ENCODE assay signal across 15 cellular contexts in genomic region chr5:75675779-75676178, GRCh38. TPM values are rescaled to one million over a fixed set of nuclear protein-coding genes. Genes with fewer than 3 reads are reported as not detected.
DNase-seq lines count a peak whose midpoint lies in the region; ATAC-seq and TF ChIP-seq lines count a peak whose summit lies in the region.
"Had no signal": no experiment of that assay in that cellular context is flagged by ENCODE, and none has a peak within 500 bp of the region (broad histone marks: within the 10 kb centered on the region; RNA-seq: fewer than 3 reads in every experiment).

No MANE protein-coding gene starts in this region.

- no peaks in the 10 kb centered on the region for H4K20me1 ChIP-seq in SK-N-SH (ENCODE audit: insufficient read depth)
- H4K20me1 ChIP-seq: BLaER1 had no signal

- H3K27me3 Mint-ChIP-seq in natural killer cell (ENCODE audit: low read depth in 2 of 2), result no peaks in the 10 kb centered on the region
- no peaks in the 10 kb centered on the region for H3K27me3 Mint-ChIP-seq in natural killer cell treated with Interleukin-12 subunit alpha and Interleukin-12 subunit beta and Interleukin-15 and Interleukin-18, amount 100 ng/mL, for 72 hours
- H3K27me3 Mint-ChIP-seq: CD8-positive, alpha-beta memory T cell had no signal

- TF ChIP-seq POLR2A in stomach (IDR thresholded peaks at IDR 0.05), result no peak

- CTCF ChIA-PET in SK-N-SH (lab: Yijun Ruan, JAX), result interaction anchor here (1.0 to 2.4 kb wide), 3 partner anchors 11 to 439 kb away, joined by 3 to 6 read pairs (median 3); partner anchors contain the start of gene ANKRD31

- H3K9ac ChIP-seq in SK-N-SH (no peak overlapping the region), parathyroid adenoma (no peak overlapping the region)
- H3K9ac ChIP-seq: BLaER1 had no signal

- no peaks in the 10 kb centered on the region for H3K79me2 ChIP-seq in SK-N-SH (ENCODE audit: insufficient read depth)
- no peaks in the 10 kb centered on the region for H3K79me2 ChIP-seq in parathyroid adenoma

- peak overlapping the region in 1 of 2 experiments; percentile 89; a peak in 2 of 4 replicates for H3K27ac ChIP-seq in SK-N-SH (ENCODE audit: low read depth in 2 of 2, low read length in 1 of 2)
- H3K27ac ChIP-seq in parathyroid adenoma, result peak overlapping the region; percentile 74
- H3K27ac ChIP-seq in stomach, result no peak overlapping the region
- H3K27ac ChIP-seq: 22Rv1, A549, BLaER1 had no signal

- no peaks in the 10 kb centered on the region for H3F3A ChIP-seq in SK-N-SH (replicated peaks; ENCODE audit: insufficient read depth)

- peak overlapping the region; percentile 39 to 66 for H3K27ac Mint-ChIP-seq in natural killer cell
- no peak overlapping the region for H3K27ac Mint-ChIP-seq in natural killer cell treated with Interleukin-12 subunit alpha and Interleukin-12 subunit beta and Interleukin-15 and Interleukin-18, amount 100 ng/mL, for 72 hours

- no peaks in the 10 kb centered on the region for H3K9me2 ChIP-seq in SK-N-SH

- H3K4me1 ChIP-seq in SK-N-SH (ENCODE audit: control insufficient read depth in 1 of 2, insufficient read depth in 2 of 2, low read depth in 1 of 2, low read length in 1 of 2) (peaks cover 1 to 25% of the 10 kb centered on the region in 2 experiments; a peak in 3 of 4 replicates), parathyroid adenoma (peaks cover 15% of the 10 kb centered on the region), stomach (peaks cover 0 to 5% (median 0%) of the 10 kb centered on the region in 4 donors)
- H3K4me1 ChIP-seq: HAP-1 had no signal

- H2AFZ ChIP-seq in SK-N-SH (ENCODE audit: low read depth) (no peak overlapping the region), parathyroid adenoma (peak overlapping the region; percentile 39)

- POLR2A ChIA-PET in SK-N-SH (lab: Yijun Ruan, JAX), result no interaction called here

- H3K4me2 ChIP-seq in SK-N-SH (no peak overlapping the region), parathyroid adenoma (ENCODE audit: low read length) (peak overlapping the region; percentile 39)
- H3K4me2 ChIP-seq: A549, BLaER1 had no signal

- TF ChIP-seq EP300 in SK-N-SH (IDR thresholded peaks at IDR 0.05; ENCODE audit: borderline replicate concordance in 1 of 2, low read depth in 1 of 2, low read length in 1 of 2) (peak in 1 of 2 experiments; percentile 63; a peak in 2 of 4 replicates), stomach (IDR thresholded peaks at IDR 0.05) (no peak)

- 60% methylated on average over 1 of the region's 1 CpG for WGBS in SK-N-SH (ENCODE audit: low lambda C conversion rate)
- WGBS in stomach, 5 donors, result 91 to 100% (median 97%) methylated on average over 1 of the region's 1 CpG

- H3K9me3 Mint-ChIP-seq in natural killer cell, result no peaks in the 10 kb centered on the region
- no peaks in the 10 kb centered on the region for H3K9me3 Mint-ChIP-seq in natural killer cell treated with Interleukin-12 subunit alpha and Interleukin-12 subunit beta and Interleukin-15 and Interleukin-18, amount 100 ng/mL, for 72 hours
- H3K9me3 Mint-ChIP-seq: CD14-positive monocyte; CD8-positive, alpha-beta memory T cell had no signal

- H3K4me3 ChIP-seq in SK-N-SH (ENCODE audit: low read depth in 2 of 2, low read length in 1 of 2), result no peak overlapping the region
- H3K4me3 ChIP-seq in parathyroid adenoma (ENCODE audit: low read depth, low read length), result no peak overlapping the region
- H3K4me3 ChIP-seq in stomach, result no peak overlapping the region
- H3K4me3 ChIP-seq: A549, BLaER1, HAP-1 had no signal

- no peak overlapping the region for H3K4me3 Mint-ChIP-seq in natural killer cell
- H3K4me3 Mint-ChIP-seq in natural killer cell treated with Interleukin-12 subunit alpha and Interleukin-12 subunit beta and Interleukin-15 and Interleukin-18, amount 100 ng/mL, for 72 hours, result no peak overlapping the region
- H3K4me3 Mint-ChIP-seq: CD14-positive monocyte; CD8-positive, alpha-beta memory T cell had no signal

- ATAC-seq in SK-N-SH treated with all-trans-retinoic acid at 6 μM for 48 hours, result no peak
- no peak for ATAC-seq in natural killer cell
- ATAC-seq in natural killer cell treated with Interleukin-12 subunit alpha and Interleukin-12 subunit beta and Interleukin-15 and Interleukin-18, amount 100 ng/mL, for 72 hours, result no peak
- ATAC-seq in HG03565 (IDR thresholded peaks at IDR 0.05; ENCODE audit: unreplicated experiment), result no peak
- ATAC-seq: A549 had no signal

- DNase-seq in SK-N-SH (peak; percentile 56), natural killer cell (no peak), stomach (no peak)
- no peak for DNase-seq in natural killer cell treated with Interleukin-12 subunit alpha and Interleukin-12 subunit beta and Interleukin-15 and Interleukin-18, amount 100 ng/mL, for 72 hours (ENCODE audit: low spot score)
- DNase-seq: AML-193; CD8-positive, alpha-beta memory T cell; COR-L47 had no signal

- no peaks in the 10 kb centered on the region for H3K9me3 ChIP-seq in SK-N-SH
- no peaks in the 10 kb centered on the region for H3K9me3 ChIP-seq in parathyroid adenoma (ENCODE audit: control insufficient read depth, low read length)
- no peaks in the 10 kb centered on the region for H3K9me3 ChIP-seq in stomach
- H3K9me3 ChIP-seq: A549, BLaER1, HAP-1 had no signal

- peaks cover 18% of the 10 kb centered on the region in 2 donors for H3K4me1 Mint-ChIP-seq in natural killer cell
- peaks cover 19 to 23% of the 10 kb centered on the region in 2 donors for H3K4me1 Mint-ChIP-seq in natural killer cell treated with Interleukin-12 subunit alpha and Interleukin-12 subunit beta and Interleukin-15 and Interleukin-18, amount 100 ng/mL, for 72 hours (ENCODE audit: low read depth in 2 of 2)

- H3K36me3 Mint-ChIP-seq in natural killer cell, result peaks cover 6% of the 10 kb centered on the region
- H3K36me3 Mint-ChIP-seq in natural killer cell treated with Interleukin-12 subunit alpha and Interleukin-12 subunit beta and Interleukin-15 and Interleukin-18, amount 100 ng/mL, for 72 hours, result peaks cover 7% of the 10 kb centered on the region

- intact Hi-C loops in natural killer cell (cut with micrococcal nuclease), result loop anchor here (10.0 kb wide), 1 partner anchor 161 kb away; the partner anchor contains the start of genes CERT1 and POLK
- intact Hi-C loops in stomach (cut with DNase I; ENCODE audit: low total_unique reads), result no loop called here

- H3K36me3 ChIP-seq in SK-N-SH (replicated peaks in 1 of 2; ENCODE audit: control insufficient read depth in 1 of 2, insufficient read depth in 2 of 2, low read length in 1 of 2) (peaks cover 11 to 15% of the 10 kb centered on the region in 2 experiments), parathyroid adenoma (ENCODE audit: control insufficient read depth, insufficient read depth, low read length) (no peaks in the 10 kb centered on the region), stomach (peaks cover 0 to 39% (median 30%) of the 10 kb centered on the region in 4 donors)

- TF ChIP-seq CTCF in SK-N-SH (IDR thresholded peaks at IDR 0.05) (no peak), natural killer cell (IDR thresholded peaks at IDR 0.05) (no peak), parathyroid adenoma (IDR thresholded peaks at IDR 0.05) (no peak), stomach (IDR thresholded peaks at IDR 0.05) (no peak)

- peak; percentile 46 for TF ChIP-seq RAD21 in SK-N-SH (IDR thresholded peaks at IDR 0.05; ENCODE audit: low read length)

- no peaks in the 10 kb centered on the region for H3K27me3 ChIP-seq in SK-N-SH (ENCODE audit: insufficient read depth)
- no peaks in the 10 kb centered on the region for H3K27me3 ChIP-seq in parathyroid adenoma (ENCODE audit: control insufficient read depth, insufficient read depth, low read length)
- no peaks in the 10 kb centered on the region for H3K27me3 ChIP-seq in stomach
- H3K27me3 ChIP-seq: BLaER1 had no signal

TF ChIP-seq in SK-N-SH, 30 proteins besides CTCF, POLR2A, EP300 and RAD21:
- TF ChIP-seq FOXJ3 (CRISPR knock-in tag; IDR thresholded peaks at IDR 0.05) (peak; percentile 84), POLR2AphosphoS5 (IDR thresholded peaks at IDR 0.05; ENCODE audit: low read depth, low read length) (no peak), RFX5 (IDR thresholded peaks at IDR 0.05; ENCODE audit: low read length) (no peak), FOSL2 (IDR thresholded peaks at IDR 0.05; ENCODE audit: borderline replicate concordance, low read depth) (no peak), ELF1 (IDR thresholded peaks at IDR 0.05) (no peak), CHD2 (IDR thresholded peaks at IDR 0.05; ENCODE audit: low read length, partially characterized antibody) (peak; percentile 68), JUND (IDR thresholded peaks at IDR 0.05) (no peak), GATA2 (CRISPR knock-in tag; IDR thresholded peaks at IDR 0.05) (peak; percentile 99), FOXM1 (IDR thresholded peaks at IDR 0.05; ENCODE audit: low read depth) (no peak), RCOR1 (IDR thresholded peaks at IDR 0.05; ENCODE audit: low read length) (peak; percentile 77), TAF1 (IDR thresholded peaks at IDR 0.05; ENCODE audit: borderline replicate concordance, low read depth, low read length) (no peak), TCF12 (IDR thresholded peaks at IDR 0.05) (no peak)

TF ChIP-seq in SK-N-SH treated with all-trans-retinoic acid at 6 μM for 48 hours, 23 proteins besides CTCF, POLR2A, EP300 and RAD21 (continues in another document):
- TF ChIP-seq, protein P1, sequence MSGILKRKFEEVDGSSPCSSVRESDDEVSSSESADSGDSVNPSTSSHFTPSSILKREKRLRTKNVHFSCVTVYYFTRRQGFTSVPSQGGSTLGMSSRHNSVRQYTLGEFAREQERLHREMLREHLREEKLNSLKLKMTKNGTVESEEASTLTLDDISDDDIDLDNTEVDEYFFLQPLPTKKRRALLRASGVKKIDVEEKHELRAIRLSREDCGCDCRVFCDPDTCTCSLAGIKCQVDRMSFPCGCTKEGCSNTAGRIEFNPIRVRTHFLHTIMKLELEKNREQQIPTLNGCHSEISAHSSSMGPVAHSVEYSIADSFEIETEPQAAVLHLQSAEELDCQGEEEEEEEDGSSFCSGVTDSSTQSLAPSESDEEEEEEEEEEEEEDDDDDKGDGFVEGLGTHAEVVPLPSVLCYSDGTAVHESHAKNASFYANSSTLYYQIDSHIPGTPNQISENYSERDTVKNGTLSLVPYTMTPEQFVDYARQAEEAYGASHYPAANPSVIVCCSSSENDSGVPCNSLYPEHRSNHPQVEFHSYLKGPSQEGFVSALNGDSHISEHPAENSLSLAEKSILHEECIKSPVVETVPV (CRISPR knock-in tag; IDR thresholded peaks at IDR 0.05), result no peak
- TF ChIP-seq ARNTL (CRISPR knock-in tag; IDR thresholded peaks at IDR 0.05; ENCODE audit: borderline replicate concordance, low read depth) (no peak), SNAI2 (CRISPR knock-in tag; IDR thresholded peaks at IDR 0.05) (no peak), TOX (CRISPR knock-in tag; IDR thresholded peaks at IDR 0.05; ENCODE audit: borderline replicate concordance) (no peak)

RNA-seq across cellular contexts. Expression of gene POC5, which starts 41.5 kb away (rescaled TPM):
- polyA plus RNA-seq in SK-N-SH (2012; rRNA removed) (15.9 and 16.2 TPM in 2 replicates), stomach (1 to 10 TPM; 5.2 to 6.1 (median 5.4) TPM)
- 14.0 and 17.9 TPM in 2 replicates for polyA plus RNA-seq in SK-N-SH (2012; cell fraction: cytosol; rRNA removed)
- polyA plus RNA-seq in SK-N-SH (2012; cell fraction: nucleus; rRNA removed), result 18.9 and 28.3 TPM in 2 replicates
- total RNA-seq in natural killer cell (10 to 100 TPM; 12.4 to 16.6 (median 12.5) TPM), stomach (100 to 1,000 TPM in 1 of 5 donors, 10 to 100 TPM in 2, 1 to 10 TPM in 2; 3.1 to 135 (median 15.2) TPM)
- 10 to 100 TPM; 21.4 to 22.4 TPM for total RNA-seq in natural killer cell treated with Interleukin-12 subunit alpha and Interleukin-12 subunit beta and Interleukin-15 and Interleukin-18, amount 100 ng/mL, for 72 hours

Comparison
In these comparisons a context has a peak if more than half of its experiments do, and no peak if none do; other contexts are left out.
1. H3K27ac Mint-ChIP-seq: peak in natural killer cell (2 of 2); none in natural killer cell treated with Interleukin-12 subunit alpha and Interleukin-12 subunit beta and Interleukin-15 and Interleukin-18, amount 100 ng/mL, for 72 hours (0 of 2).